ENCODE assay signal across 8 cellular contexts in the genomic region with DNA sequence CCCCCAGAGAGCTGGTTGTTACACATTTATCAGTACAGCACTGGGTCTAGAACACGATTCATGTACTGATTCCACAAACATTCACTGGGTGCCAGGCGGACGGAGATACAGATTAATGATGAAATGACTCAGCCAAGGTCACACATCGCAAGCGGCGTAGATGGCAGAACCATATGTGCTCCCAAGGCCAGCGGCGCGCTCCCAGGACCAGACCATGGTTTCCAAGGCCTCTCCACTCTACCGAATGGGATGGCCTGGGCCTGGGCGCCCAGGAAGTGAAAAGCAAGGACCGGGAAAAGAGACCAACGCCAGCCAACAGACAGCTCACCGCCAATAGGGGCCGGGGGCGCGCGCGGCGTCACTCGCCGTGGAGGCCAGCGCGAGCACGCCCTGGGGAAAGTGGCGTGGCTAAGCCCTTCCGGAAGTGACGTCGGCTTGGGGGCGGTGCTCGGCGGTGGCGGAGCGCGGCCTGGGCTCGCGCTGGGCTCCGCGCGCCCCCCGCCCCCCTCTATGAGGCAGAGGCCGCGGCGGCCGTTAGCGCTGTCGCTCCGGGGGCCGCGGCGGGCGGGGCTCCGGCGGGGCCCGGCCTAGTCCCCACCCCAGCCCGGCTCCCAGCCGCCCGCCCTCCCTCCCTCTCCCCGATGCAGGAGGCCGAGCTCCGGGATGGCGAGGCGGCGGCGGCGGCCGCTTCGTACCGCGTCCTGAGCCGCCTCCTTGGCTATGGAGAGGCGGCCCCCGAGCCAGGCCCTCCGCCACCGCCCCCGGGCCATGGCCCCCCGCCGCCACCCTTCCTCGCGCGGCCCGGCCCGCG. TPM values are rescaled to one million over a fixed set of nuclear protein-coding genes. Genes with fewer than 3 reads are reported as not detected.
DNase-seq lines count a peak whose midpoint lies in the region; ATAC-seq, FAIRE-seq and TF ChIP-seq lines count a peak whose summit lies in the region.

A gene with protein sequence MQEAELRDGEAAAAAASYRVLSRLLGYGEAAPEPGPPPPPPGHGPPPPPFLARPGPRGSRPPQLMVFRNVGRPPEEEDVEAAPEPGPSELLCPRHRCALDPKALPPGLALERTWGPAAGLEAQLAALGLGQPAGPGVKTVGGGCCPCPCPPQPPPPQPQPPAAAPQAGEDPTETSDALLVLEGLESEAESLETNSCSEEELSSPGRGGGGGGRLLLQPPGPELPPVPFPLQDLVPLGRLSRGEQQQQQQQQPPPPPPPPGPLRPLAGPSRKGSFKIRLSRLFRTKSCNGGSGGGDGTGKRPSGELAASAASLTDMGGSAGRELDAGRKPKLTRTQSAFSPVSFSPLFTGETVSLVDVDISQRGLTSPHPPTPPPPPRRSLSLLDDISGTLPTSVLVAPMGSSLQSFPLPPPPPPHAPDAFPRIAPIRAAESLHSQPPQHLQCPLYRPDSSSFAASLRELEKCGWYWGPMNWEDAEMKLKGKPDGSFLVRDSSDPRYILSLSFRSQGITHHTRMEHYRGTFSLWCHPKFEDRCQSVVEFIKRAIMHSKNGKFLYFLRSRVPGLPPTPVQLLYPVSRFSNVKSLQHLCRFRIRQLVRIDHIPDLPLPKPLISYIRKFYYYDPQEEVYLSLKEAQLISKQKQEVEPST (plus strand): TSS at position 433 of the 811 bp plus-strand sequence. CDS start 209 bp downstream, at position 642.

- H3K9ac ChIP-seq in Karpas-422 (ENCODE audit: low read length): peak within 1 kb of the TSS; percentile 89

- H3K4me3 Mint-ChIP-seq in activated T-helper 1 cell treated with anti-CD3 and anti-CD28 coated beads, Interleukin-12 subunit alpha, Interleukin-12 subunit beta, Interleukin-2, Interleukin-4 antibody, amounts not matched to agents 30 ng/mL and 10 ng/mL and 1 ng/mL, durations not matched to agents 14 hours and 24 hours and 36 hours: peak within 1 kb of the TSS; percentile 93
- peak within 1 kb of the TSS; percentile 89 to 98 (median 93) for H3K4me3 Mint-ChIP-seq in naive thymus-derived CD8-positive, alpha-beta T cell
- H3K4me3 Mint-ChIP-seq in stimulated activated naive B cell treated with anti-CD40 and anti-IgM and Interleukin-4, amounts not matched to agents 10 μg/mL and 1 μg/mL and 100 μg/mL, for 72 hours: peak within 1 kb of the TSS; percentile 92 to 97

- H3K4me3 ChIP-seq in Karpas-422 (ENCODE audit: low read length): peak within 1 kb of the TSS; percentile 86
- peak within 1 kb of the TSS; percentile 70 for H3K4me3 ChIP-seq in fibroblast of mammary gland (ENCODE audit: control insufficient read depth, low read depth, low read length)

- peaks cover 45% of the 10 kb centered on the region for H3K79me2 ChIP-seq in Karpas-422 (ENCODE audit: low read length)

- no peaks in the 10 kb centered on the region for H4K20me1 ChIP-seq in Karpas-422 (ENCODE audit: insufficient read depth, low read depth, low read length)

- peaks cover 36% of the 10 kb centered on the region for H3K4me1 Mint-ChIP-seq in activated T-helper 1 cell treated with anti-CD3 and anti-CD28 coated beads, Interleukin-12 subunit alpha, Interleukin-12 subunit beta, Interleukin-2, Interleukin-4 antibody, amounts not matched to agents 30 ng/mL and 10 ng/mL and 1 ng/mL, durations not matched to agents 14 hours and 24 hours and 36 hours (ENCODE audit: low read depth)
- H3K4me1 Mint-ChIP-seq in naive thymus-derived CD8-positive, alpha-beta T cell: peaks cover 23 to 49% (median 43%) of the 10 kb centered on the region in 4 donors
- peaks cover 28 to 55% of the 10 kb centered on the region in 2 donors for H3K4me1 Mint-ChIP-seq in stimulated activated naive B cell treated with anti-CD40 and anti-IgM and Interleukin-4, amounts not matched to agents 10 μg/mL and 1 μg/mL and 100 μg/mL, for 72 hours

- peaks cover 39% of the 10 kb centered on the region for H3K4me1 ChIP-seq in Karpas-422 (ENCODE audit: low read length)

- H2AFZ ChIP-seq in Karpas-422 (ENCODE audit: low read length): peak within 1 kb of the TSS; percentile 86

- H3K36me3 Mint-ChIP-seq in activated T-helper 1 cell treated with anti-CD3 and anti-CD28 coated beads, Interleukin-12 subunit alpha, Interleukin-12 subunit beta, Interleukin-2, Interleukin-4 antibody, amounts not matched to agents 30 ng/mL and 10 ng/mL and 1 ng/mL, durations not matched to agents 14 hours and 24 hours and 36 hours (ENCODE audit: low read depth): peaks cover 10% of the 10 kb centered on the region
- no peaks in the 10 kb centered on the region for H3K36me3 Mint-ChIP-seq in naive thymus-derived CD8-positive, alpha-beta T cell
- peaks cover under 1 to 15% of the 10 kb centered on the region in 2 donors for H3K36me3 Mint-ChIP-seq in stimulated activated naive B cell treated with anti-CD40 and anti-IgM and Interleukin-4, amounts not matched to agents 10 μg/mL and 1 μg/mL and 100 μg/mL, for 72 hours

- no peak for TF ChIP-seq CTCF in fibroblast of mammary gland (conservative IDR thresholded peaks at IDR 0.05; ENCODE audit: control insufficient read depth, insufficient read depth, low read depth, low read length)

- no peaks in the 10 kb centered on the region for H3K36me3 ChIP-seq in Karpas-422 (ENCODE audit: insufficient read depth, low read length)

- peak within 1 kb of the TSS; percentile 68 for H3K27ac ChIP-seq in Karpas-422 (ENCODE audit: low read length)

- POLR2A ChIA-PET in naive thymus-derived CD8-positive, alpha-beta T cell (lab: Charles Lee): interaction anchor here (1.0 to 2.5 kb wide), 2 partner anchors 12 to 62 kb away, joined by 4 to 12 read pairs; no protein-coding TSS in a partner anchor

- H3K9me3 ChIP-seq in Karpas-422 (ENCODE audit: low read length): no peaks in the 10 kb centered on the region

- DNase-seq in DMS79 treated with DMSO at 0.1 percent for 48 hours (lab: John Stamatoyannopoulos, UW) (peak; percentile 91), Karpas-422 (peak; percentile 98), RCC 7860 (ENCODE audit: low spot score) (peak; percentile 77), fibroblast of mammary gland (ENCODE audit: low read depth) (peak; percentile 89)
- peak; percentile 88 for DNase-seq in activated T-helper 1 cell treated with anti-CD3 and anti-CD28 coated beads, Interleukin-12 subunit alpha, Interleukin-12 subunit beta, Interleukin-2, Interleukin-4 antibody, amounts not matched to agents 30 ng/mL and 10 ng/mL and 1 ng/mL, durations not matched to agents 14 hours and 24 hours and 36 hours (ENCODE audit: low spot score)
- DNase-seq in naive thymus-derived CD8-positive, alpha-beta T cell: peak; percentile 85 to 95 (median 90)
- peak; percentile 82 for DNase-seq in stimulated activated naive B cell treated with anti-CD40 and anti-IgM and Interleukin-4, amounts not matched to agents 10 μg/mL and 1 μg/mL and 100 μg/mL, for 72 hours

- no peaks in the 10 kb centered on the region for H3K9me3 Mint-ChIP-seq in activated T-helper 1 cell treated with anti-CD3 and anti-CD28 coated beads, Interleukin-12 subunit alpha, Interleukin-12 subunit beta, Interleukin-2, Interleukin-4 antibody, amounts not matched to agents 30 ng/mL and 10 ng/mL and 1 ng/mL, durations not matched to agents 14 hours and 24 hours and 36 hours
- H3K9me3 Mint-ChIP-seq in naive thymus-derived CD8-positive, alpha-beta T cell: no peaks in the 10 kb centered on the region
- no peaks in the 10 kb centered on the region for H3K9me3 Mint-ChIP-seq in stimulated activated naive B cell treated with anti-CD40 and anti-IgM and Interleukin-4, amounts not matched to agents 10 μg/mL and 1 μg/mL and 100 μg/mL, for 72 hours

- intact Hi-C loops in activated T-helper 1 cell treated with anti-CD3 and anti-CD28 coated beads, Interleukin-12 subunit alpha, Interleukin-12 subunit beta, Interleukin-2, Interleukin-4 antibody, amounts not matched to agents 30 ng/mL and 10 ng/mL and 1 ng/mL, durations not matched to agents 14 hours and 24 hours and 36 hours (cut with micrococcal nuclease): loop anchor here (2.0 to 5.0 kb wide), 2 partner anchors 616 to 993 kb away; a partner anchor contains a TSS

- peak within 1 kb of the TSS; percentile 92 for H3K4me2 ChIP-seq in Karpas-422 (ENCODE audit: low read depth, low read length, poor library complexity, severe bottlenecking)

- H3K27me3 Mint-ChIP-seq in activated T-helper 1 cell treated with anti-CD3 and anti-CD28 coated beads, Interleukin-12 subunit alpha, Interleukin-12 subunit beta, Interleukin-2, Interleukin-4 antibody, amounts not matched to agents 30 ng/mL and 10 ng/mL and 1 ng/mL, durations not matched to agents 14 hours and 24 hours and 36 hours (ENCODE audit: insufficient read depth): peaks cover 6% of the 10 kb centered on the region
- H3K27me3 Mint-ChIP-seq in naive thymus-derived CD8-positive, alpha-beta T cell: no peaks in the 10 kb centered on the region
- H3K27me3 Mint-ChIP-seq in stimulated activated naive B cell treated with anti-CD40 and anti-IgM and Interleukin-4, amounts not matched to agents 10 μg/mL and 1 μg/mL and 100 μg/mL, for 72 hours: no peaks in the 10 kb centered on the region

- peak; percentile 85 for ATAC-seq in GM21825 (IDR thresholded peaks at IDR 0.05; ENCODE audit: unreplicated experiment)
- ATAC-seq in naive thymus-derived CD8-positive, alpha-beta T cell: peak; percentile 83 to 89
- peak; percentile 91 to 95 for ATAC-seq in stimulated activated naive B cell treated with anti-CD40 and anti-IgM and Interleukin-4, amounts not matched to agents 10 μg/mL and 1 μg/mL and 100 μg/mL, for 72 hours (replicated peaks)

- no peaks in the 10 kb centered on the region for H3K9me2 ChIP-seq in Karpas-422 (replicated peaks; ENCODE audit: insufficient read depth, low read length)

- H3K27me3 ChIP-seq in Karpas-422 (ENCODE audit: low read length): no peaks in the 10 kb centered on the region

- no peak for FAIRE-seq in RCC 7860 (lab: Jason Lieb, UNC)

- H3K27ac Mint-ChIP-seq in activated T-helper 1 cell treated with anti-CD3 and anti-CD28 coated beads, Interleukin-12 subunit alpha, Interleukin-12 subunit beta, Interleukin-2, Interleukin-4 antibody, amounts not matched to agents 30 ng/mL and 10 ng/mL and 1 ng/mL, durations not matched to agents 14 hours and 24 hours and 36 hours: peak within 1 kb of the TSS; percentile 95
- H3K27ac Mint-ChIP-seq in naive thymus-derived CD8-positive, alpha-beta T cell: peak within 1 kb of the TSS; percentile 84 to 98 (median 94)
- H3K27ac Mint-ChIP-seq in stimulated activated naive B cell treated with anti-CD40 and anti-IgM and Interleukin-4, amounts not matched to agents 10 μg/mL and 1 μg/mL and 100 μg/mL, for 72 hours: peak within 1 kb of the TSS; percentile 96

RNA-seq across cellular contexts. Expression of the gene that starts here (rescaled TPM):
- 26.5 and 33.8 TPM in 2 replicates for total RNA-seq in Karpas-422 (2014; rRNA removed; shearing (Covaris generic); ENCODE audit: low replicate concordance)
- total RNA-seq in activated T-helper 1 cell treated with anti-CD3 and anti-CD28 coated beads, Interleukin-12 subunit alpha, Interleukin-12 subunit beta, Interleukin-2, Interleukin-4 antibody, amounts not matched to agents 30 ng/mL and 10 ng/mL and 1 ng/mL, durations not matched to agents 14 hours and 24 hours and 36 hours: 30.4 and 32.3 TPM in 2 replicates
- total RNA-seq in naive thymus-derived CD8-positive, alpha-beta T cell: 10 to 100 TPM; 19.8 to 21.7 TPM
- polyA plus RNA-seq in naive thymus-derived CD8-positive, alpha-beta T cell: 1 to 10 TPM in 1 of 3 donors, under 1 TPM in 2; 0.66 to 1.2 (median 0.83) TPM

Comparison
In these comparisons a context has a peak if more than half of its experiments do, and no peak if none do; other contexts are left out.
1. Peak in every context shown above with its lines: DNase-seq, ATAC-seq, H3K4me3 ChIP-seq and H3K27ac ChIP-seq.